ENCODE assay signal across 8 cellular contexts in the genomic region with DNA sequence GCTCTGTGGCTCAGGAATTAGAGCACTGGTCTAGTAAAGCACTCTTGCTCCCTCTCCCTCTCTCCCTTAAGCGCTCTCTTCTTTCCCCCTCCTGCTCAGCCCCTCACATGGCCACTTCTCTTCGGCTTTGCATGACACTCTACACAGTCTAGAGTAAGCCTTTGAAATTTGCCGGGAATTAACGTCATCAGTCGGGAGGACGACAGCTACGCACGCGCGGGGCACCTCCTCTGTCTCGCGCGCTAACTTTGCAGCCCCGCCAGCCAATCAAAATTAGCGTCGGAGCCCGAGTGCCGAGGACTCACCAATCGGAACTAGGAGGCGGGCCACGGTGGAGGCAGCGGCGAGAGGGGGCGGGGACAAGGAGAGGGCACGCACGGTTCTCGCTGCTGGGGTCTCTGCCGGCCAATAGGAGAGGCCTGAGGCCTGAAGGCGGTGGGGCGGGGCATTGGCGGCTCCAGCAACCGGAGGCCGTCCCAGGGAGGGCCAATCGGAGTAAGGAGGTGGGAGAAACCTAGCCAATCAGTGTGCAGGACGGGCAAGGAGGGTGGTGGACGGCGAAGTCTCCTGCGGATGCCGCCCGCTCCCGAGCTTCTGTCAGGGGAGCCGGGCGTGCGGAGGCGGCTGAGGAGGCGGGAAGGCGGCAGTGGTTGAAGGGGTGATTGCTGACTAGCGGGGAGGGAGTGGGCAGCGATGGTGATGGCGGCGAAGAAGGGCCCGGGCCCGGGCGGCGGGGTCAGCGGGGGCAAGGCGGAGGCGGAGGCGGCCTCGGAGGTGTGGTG. TPM values are rescaled to one million over a fixed set of nuclear protein-coding genes. Genes with fewer than 3 reads are reported as not detected.
DNase-seq lines count a peak whose midpoint lies in the region; ATAC-seq and TF ChIP-seq lines count a peak whose summit lies in the region.

A gene with protein sequence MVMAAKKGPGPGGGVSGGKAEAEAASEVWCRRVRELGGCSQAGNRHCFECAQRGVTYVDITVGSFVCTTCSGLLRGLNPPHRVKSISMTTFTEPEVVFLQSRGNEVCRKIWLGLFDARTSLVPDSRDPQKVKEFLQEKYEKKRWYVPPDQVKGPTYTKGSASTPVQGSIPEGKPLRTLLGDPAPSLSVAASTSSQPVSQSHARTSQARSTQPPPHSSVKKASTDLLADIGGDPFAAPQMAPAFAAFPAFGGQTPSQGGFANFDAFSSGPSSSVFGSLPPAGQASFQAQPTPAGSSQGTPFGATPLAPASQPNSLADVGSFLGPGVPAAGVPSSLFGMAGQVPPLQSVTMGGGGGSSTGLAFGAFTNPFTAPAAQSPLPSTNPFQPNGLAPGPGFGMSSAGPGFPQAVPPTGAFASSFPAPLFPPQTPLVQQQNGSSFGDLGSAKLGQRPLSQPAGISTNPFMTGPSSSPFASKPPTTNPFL (plus strand): TSS at position 550 of the 782 bp plus-strand sequence. CDS start 144 bp downstream, at position 694.

- no peak for TF ChIP-seq CTCF in epithelial cell of esophagus (IDR thresholded peaks at IDR 0.05; ENCODE audit: insufficient read depth, low read depth, low read length, missing control alignments)

- H3K36me3 Mint-ChIP-seq in IgD-negative memory B cell: no peaks in the 10 kb centered on the region

- H3K9me3 ChIP-seq in mononuclear cell (ENCODE audit: low read depth, low read length): no peaks in the 10 kb centered on the region

- no peaks in the 10 kb centered on the region for H3K27me3 Mint-ChIP-seq in IgD-negative memory B cell

- H3K27ac Mint-ChIP-seq in IgD-negative memory B cell: peak within 1 kb of the TSS; percentile 37 to 95 (median 44)

- H3K4me3 ChIP-seq in epithelial cell of esophagus (ENCODE audit: low read length) (peak within 1 kb of the TSS; percentile 55), mononuclear cell (ENCODE audit: low read length) (peak within 1 kb of the TSS; percentile 57)

- no peaks in the 10 kb centered on the region for H3K9me3 Mint-ChIP-seq in IgD-negative memory B cell

- ATAC-seq in GM21529 (IDR thresholded peaks at IDR 0.05; ENCODE audit: unreplicated experiment): peak; percentile 92

- peak within 1 kb of the TSS; percentile 87 to 99 (median 98) for H3K4me3 Mint-ChIP-seq in IgD-negative memory B cell

- no peaks in the 10 kb centered on the region for H3K27me3 ChIP-seq in mononuclear cell (ENCODE audit: insufficient read depth, low read length)

- peaks cover 27% of the 10 kb centered on the region for H3K4me1 ChIP-seq in mononuclear cell (ENCODE audit: insufficient read depth, low read length)

- DNase-seq in DMS 273 treated with DMSO at 0.1 percent for 48 hours (lab: John Stamatoyannopoulos, UW) (peak; percentile 99), OCI-M2 (lab: John Stamatoyannopoulos, UW; ENCODE audit: unreplicated experiment) (peak; percentile 83), activated T-cell treated with anti-CD3 and anti-CD28 coated beads for 4 hours (peak; percentile 100), epithelial cell of esophagus (ENCODE audit: low read depth) (peak; percentile 100)
- peak; percentile 99 for DNase-seq in stimulated activated CD8-positive, alpha-beta memory T cell treated with anti-CD3 and anti-CD28 coated beads, Interleukin-4, amount 100 ng/mL, for 1 hour (ENCODE audit: low read depth in 2 of 2, low spot score in 1 of 2)

- H3K4me1 Mint-ChIP-seq in IgD-negative memory B cell: peaks cover 27 to 39% (median 32%) of the 10 kb centered on the region in 3 donors

RNA-seq across cellular contexts. Expression of the gene that starts here (rescaled TPM):
- 7.3 TPM for polyA plus RNA-seq in IgD-negative memory B cell
- total RNA-seq in mononuclear cell: 3.4 TPM

Comparison
In these comparisons a context has a peak if more than half of its experiments do, and no peak if none do; other contexts are left out.
1. Peak in every context shown above with its lines: DNase-seq, ATAC-seq and H3K4me3 ChIP-seq.